ENCODE assay signal across 1 cellular context in the genomic region with DNA sequence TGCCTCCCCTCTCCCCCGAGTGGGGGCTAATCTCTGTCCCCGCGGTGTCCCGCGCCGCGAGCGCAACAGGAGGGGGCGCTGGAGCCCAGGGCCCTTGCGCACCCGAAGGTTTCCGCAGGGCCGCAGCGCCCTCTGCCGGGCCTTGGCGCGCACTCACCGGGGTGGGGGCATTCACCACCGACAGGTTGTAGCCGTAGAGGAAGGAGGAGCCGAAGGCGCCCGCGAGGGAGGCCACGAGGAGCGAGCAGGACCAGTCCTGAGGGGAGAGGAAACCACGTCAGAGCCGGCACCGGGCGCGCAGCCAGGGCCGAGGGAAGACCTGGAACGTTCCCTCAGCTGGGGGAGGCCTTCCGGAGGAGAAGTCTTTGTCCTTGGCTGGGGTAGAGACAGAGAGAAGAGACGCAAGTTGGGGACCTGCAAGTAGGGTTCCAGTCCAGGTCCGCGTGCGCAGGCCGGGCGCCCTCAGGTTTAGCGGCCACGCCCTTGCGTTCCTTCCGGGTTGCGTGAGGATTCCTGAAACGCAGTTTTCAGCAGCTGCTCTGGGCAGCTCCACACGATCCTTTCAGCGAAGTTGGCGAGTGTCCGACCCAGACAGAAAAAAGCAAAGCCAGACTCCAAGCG.
TF ChIP-seq lines count a peak whose summit lies in the region.

No MANE protein-coding gene starts in this region.

TF ChIP-seq in HepG2, 621 proteins besides CTCF, POLR2A, EP300 and RAD21 (continued from another document):
- TF ChIP-seq, protein P1, sequence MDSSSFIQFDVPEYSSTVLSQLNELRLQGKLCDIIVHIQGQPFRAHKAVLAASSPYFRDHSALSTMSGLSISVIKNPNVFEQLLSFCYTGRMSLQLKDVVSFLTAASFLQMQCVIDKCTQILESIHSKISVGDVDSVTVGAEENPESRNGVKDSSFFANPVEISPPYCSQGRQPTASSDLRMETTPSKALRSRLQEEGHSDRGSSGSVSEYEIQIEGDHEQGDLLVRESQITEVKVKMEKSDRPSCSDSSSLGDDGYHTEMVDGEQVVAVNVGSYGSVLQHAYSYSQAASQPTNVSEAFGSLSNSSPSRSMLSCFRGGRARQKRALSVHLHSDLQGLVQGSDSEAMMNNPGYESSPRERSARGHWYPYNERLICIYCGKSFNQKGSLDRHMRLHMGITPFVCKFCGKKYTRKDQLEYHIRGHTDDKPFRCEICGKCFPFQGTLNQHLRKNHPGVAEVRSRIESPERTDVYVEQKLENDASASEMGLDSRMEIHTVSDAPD (CRISPR knock-in tag; IDR thresholded peaks at IDR 0.05): 0 out of 2 replicates have a peak, but pooled peaks have one; percentile 2
- TF ChIP-seq TCF7 (IDR thresholded peaks at IDR 0.05; ENCODE audit: low read depth): no peak
- TF ChIP-seq, protein P2, sequence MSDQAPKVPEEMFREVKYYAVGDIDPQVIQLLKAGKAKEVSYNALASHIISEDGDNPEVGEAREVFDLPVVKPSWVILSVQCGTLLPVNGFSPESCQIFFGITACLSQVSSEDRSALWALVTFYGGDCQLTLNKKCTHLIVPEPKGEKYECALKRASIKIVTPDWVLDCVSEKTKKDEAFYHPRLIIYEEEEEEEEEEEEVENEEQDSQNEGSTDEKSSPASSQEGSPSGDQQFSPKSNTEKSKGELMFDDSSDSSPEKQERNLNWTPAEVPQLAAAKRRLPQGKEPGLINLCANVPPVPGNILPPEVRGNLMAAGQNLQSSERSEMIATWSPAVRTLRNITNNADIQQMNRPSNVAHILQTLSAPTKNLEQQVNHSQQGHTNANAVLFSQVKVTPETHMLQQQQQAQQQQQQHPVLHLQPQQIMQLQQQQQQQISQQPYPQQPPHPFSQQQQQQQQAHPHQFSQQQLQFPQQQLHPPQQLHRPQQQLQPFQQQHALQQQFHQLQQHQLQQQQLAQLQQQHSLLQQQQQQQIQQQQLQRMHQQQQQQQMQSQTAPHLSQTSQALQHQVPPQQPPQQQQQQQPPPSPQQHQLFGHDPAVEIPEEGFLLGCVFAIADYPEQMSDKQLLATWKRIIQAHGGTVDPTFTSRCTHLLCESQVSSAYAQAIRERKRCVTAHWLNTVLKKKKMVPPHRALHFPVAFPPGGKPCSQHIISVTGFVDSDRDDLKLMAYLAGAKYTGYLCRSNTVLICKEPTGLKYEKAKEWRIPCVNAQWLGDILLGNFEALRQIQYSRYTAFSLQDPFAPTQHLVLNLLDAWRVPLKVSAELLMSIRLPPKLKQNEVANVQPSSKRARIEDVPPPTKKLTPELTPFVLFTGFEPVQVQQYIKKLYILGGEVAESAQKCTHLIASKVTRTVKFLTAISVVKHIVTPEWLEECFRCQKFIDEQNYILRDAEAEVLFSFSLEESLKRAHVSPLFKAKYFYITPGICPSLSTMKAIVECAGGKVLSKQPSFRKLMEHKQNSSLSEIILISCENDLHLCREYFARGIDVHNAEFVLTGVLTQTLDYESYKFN (CRISPR knock-in tag; conservative IDR thresholded peaks at IDR 0.05): no peak
- peak; percentile 71 for TF ChIP-seq RBFOX2 (IDR thresholded peaks at IDR 0.05; ENCODE audit: low read depth, low read length)
- no peak for TF ChIP-seq SETDB1 (CRISPR knock-in tag; IDR thresholded peaks at IDR 0.05; ENCODE audit: borderline replicate concordance)
- TF ChIP-seq ZBTB20 (CRISPR knock-in tag; IDR thresholded peaks at IDR 0.05; ENCODE audit: borderline replicate concordance, low read depth): 0 out of 2 replicates have a peak, but pooled peaks have one; percentile 9
- TF ChIP-seq TBP (CRISPR knock-in tag; IDR thresholded peaks at IDR 0.05): no peak
- TF ChIP-seq ZBTB21 (CRISPR knock-in tag; IDR thresholded peaks at IDR 0.05): no peak
- TF ChIP-seq PHB2 (IDR thresholded peaks at IDR 0.05; ENCODE audit: partially characterized antibody): no peak
- TF ChIP-seq HOXA3 (CRISPR knock-in tag; IDR thresholded peaks at IDR 0.05): peak; percentile 16; the same call in 1 of the 2 replicates
